10 cellular contexts compared by ENCODE assay signal in the genomic region with DNA sequence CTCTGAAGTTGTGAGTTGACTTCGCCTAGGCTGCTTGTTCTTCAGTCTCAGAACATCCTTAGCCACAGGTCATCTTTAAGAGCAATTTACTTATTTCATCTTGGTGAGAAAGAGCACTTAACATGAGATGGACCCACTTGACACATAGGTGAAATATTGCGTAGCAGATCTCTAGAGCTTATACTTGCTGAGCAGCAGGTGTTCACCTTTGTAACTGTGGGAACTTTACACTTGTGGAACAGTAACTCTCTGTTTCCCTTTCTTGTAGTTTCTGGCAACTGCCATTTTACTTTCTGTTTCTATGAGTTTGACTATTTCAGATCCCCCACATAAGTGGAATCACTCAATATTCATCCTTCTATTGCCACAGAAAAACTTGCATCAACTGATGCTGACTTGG.
DNase-seq lines count a peak whose midpoint lies in the region; ATAC-seq and TF ChIP-seq lines count a peak whose summit lies in the region.
"Had no signal": no experiment of that assay in that cellular context is flagged by ENCODE, and none has a peak within 500 bp of the region (broad histone marks: within the 10 kb centered on the region; RNA-seq: fewer than 3 reads in every experiment).

No MANE protein-coding gene starts in this region.

- TF ChIP-seq CTCF in SU-DHL-6 (IDR thresholded peaks at IDR 0.05; ENCODE audit: insufficient read depth, low read length, poor library complexity, severe bottlenecking) (no peak), ascending aorta (IDR thresholded peaks at IDR 0.05) (no peak)

- H3K4me3 ChIP-seq in SU-DHL-6 (ENCODE audit: insufficient read depth, low read length, poor library complexity, severe bottlenecking) (no peak overlapping the region), ascending aorta (no peak overlapping the region)

- H3K4me1 ChIP-seq in ascending aorta: no peaks in the 10 kb centered on the region

- peak overlapping the region; percentile 9; the same call in 1 of the 2 replicates for H3K27ac ChIP-seq in SU-DHL-6 (ENCODE audit: low read depth, low read length)
- no peak overlapping the region for H3K27ac ChIP-seq in ascending aorta

- intact Hi-C loops in ascending aorta (cut with DNase I): no loop called here

- H2AFZ ChIP-seq in SU-DHL-6 (ENCODE audit: low read depth, low read length, severe bottlenecking): peak overlapping the region; percentile 28

- no peaks in the 10 kb centered on the region for H4K20me1 ChIP-seq in SU-DHL-6 (ENCODE audit: low read depth, low read length)

- H3K9me3 ChIP-seq in SU-DHL-6 (ENCODE audit: insufficient read depth, low read length) (no peaks in the 10 kb centered on the region), ascending aorta (no peaks in the 10 kb centered on the region)

- no peak overlapping the region for H3K9ac ChIP-seq in SU-DHL-6 (ENCODE audit: low read length)

- no peak for DNase-seq in stimulated activated CD4-positive, alpha-beta T cell treated with anti-CD3 and anti-CD28 coated beads, Interleukin-4, amount 100 ng/mL, for 24 hours
- DNase-seq in inferior parietal cortex (ENCODE audit: extremely low spot score) (no peak), ascending aorta (ENCODE audit: low spot score in 2 of 2) (no peak), NCI-H1105 (lab: John Stamatoyannopoulos, UW) (no peak)
- DNase-seq: activated T-cell treated with anti-CD3 and anti-CD28 coated beads, Interleukin-2, amount 50 U/mL, for 24 hours; Calu3 had no signal

- H3K79me2 ChIP-seq in SU-DHL-6 (ENCODE audit: insufficient read depth, low read length): no peaks in the 10 kb centered on the region

- H3K36me3 ChIP-seq in SU-DHL-6 (ENCODE audit: low read length) (no peaks in the 10 kb centered on the region), ascending aorta (no peaks in the 10 kb centered on the region)

- peak overlapping the region; percentile 33 for H3K4me2 ChIP-seq in SU-DHL-6 (ENCODE audit: low read depth, low read length, poor library complexity, severe bottlenecking)

- no peaks in the 10 kb centered on the region for H3F3A ChIP-seq in SU-DHL-6 (ENCODE audit: insufficient read depth)

- ATAC-seq in GM18870 (IDR thresholded peaks at IDR 0.05; ENCODE audit: unreplicated experiment) (peak; percentile 96), GM21526 (IDR thresholded peaks at IDR 0.05; ENCODE audit: low FRiP score, unreplicated experiment) (peak; percentile 98), HG03095 (IDR thresholded peaks at IDR 0.05; ENCODE audit: unreplicated experiment) (peak; percentile 94)

- H3K9me2 ChIP-seq in SU-DHL-6 (replicated peaks; ENCODE audit: insufficient read depth, low read length): no peaks in the 10 kb centered on the region

- H3K27me3 ChIP-seq in SU-DHL-6 (ENCODE audit: low read length) (no peaks in the 10 kb centered on the region), ascending aorta (no peaks in the 10 kb centered on the region)
